Comparison of ENCODE assay signal across 8 cellular contexts in genomic region chr2:105545731-105546622, GRCh38.
A peak's percentile ranks its signal among the peaks of the same experiment; 100 is the strongest.
DNase-seq lines count a peak whose midpoint lies in the region; ATAC-seq and TF ChIP-seq lines count a peak whose summit lies in the region.

No MANE protein-coding gene starts in this region.

- no peaks in the 10 kb centered on the region for H3K9me3 ChIP-seq in breast epithelium

- no peak overlapping the region for H3K4me3 ChIP-seq in H7 (ENCODE audit: insufficient read depth, low read depth, low read length)
- H3K4me3 ChIP-seq in breast epithelium: no peak overlapping the region

- H3K36me3 ChIP-seq in H7 (replicated peaks; ENCODE audit: control insufficient read depth, insufficient read depth, low read length) (no peaks in the 10 kb centered on the region), breast epithelium (no peaks in the 10 kb centered on the region)

- peak; percentile 78 for ATAC-seq in left colon
- no peak for ATAC-seq in HG02610 (IDR thresholded peaks at IDR 0.05; ENCODE audit: unreplicated experiment)

- H3K4me1 ChIP-seq in breast epithelium: no peaks in the 10 kb centered on the region

- peak overlapping the region; percentile 89 for H3K27ac ChIP-seq in VCaP
- no peak overlapping the region for H3K27ac ChIP-seq in breast epithelium

- DNase-seq in COR-L47 (lab: John Stamatoyannopoulos, UW): peak; percentile 46
- peak; percentile 72 for DNase-seq in H7
- DNase-seq in NCI-H2171 (lab: John Stamatoyannopoulos, UW): peak; percentile 29
- DNase-seq in breast epithelium (ENCODE audit: low spot score in 2 of 2): peak in 1 of 2 donors; percentile 66
- peak in 1 of 2 donors; percentile 73 for DNase-seq in left colon
- peak; percentile 68 to 72 for DNase-seq in stimulated activated CD4-positive, alpha-beta T cell treated with anti-CD3 and anti-CD28 coated beads, Interleukin-4, amount 100 ng/mL, for 48 hours (ENCODE audit: low read depth in 2 of 2)

- H3K27me3 ChIP-seq in H7 (ENCODE audit: control insufficient read depth, insufficient read depth, low read length): no peaks in the 10 kb centered on the region
- no peaks in the 10 kb centered on the region for H3K27me3 ChIP-seq in breast epithelium

- peak; percentile 91 for TF ChIP-seq CTCF in VCaP (conservative IDR thresholded peaks at IDR 0.05)
- TF ChIP-seq CTCF in breast epithelium (IDR thresholded peaks at IDR 0.05): peak; percentile 49 to 68 (median 63)

- TF ChIP-seq POLR2A in breast epithelium (IDR thresholded peaks at IDR 0.05): no peak

- intact Hi-C loops in breast epithelium (cut with DNase I; ENCODE audit: low total_unique reads) (no loop called here), left colon (cut with DNase I, micrococcal nuclease) (no loop called here)
